19 cellular contexts compared by ENCODE assay signal in the genomic region with DNA sequence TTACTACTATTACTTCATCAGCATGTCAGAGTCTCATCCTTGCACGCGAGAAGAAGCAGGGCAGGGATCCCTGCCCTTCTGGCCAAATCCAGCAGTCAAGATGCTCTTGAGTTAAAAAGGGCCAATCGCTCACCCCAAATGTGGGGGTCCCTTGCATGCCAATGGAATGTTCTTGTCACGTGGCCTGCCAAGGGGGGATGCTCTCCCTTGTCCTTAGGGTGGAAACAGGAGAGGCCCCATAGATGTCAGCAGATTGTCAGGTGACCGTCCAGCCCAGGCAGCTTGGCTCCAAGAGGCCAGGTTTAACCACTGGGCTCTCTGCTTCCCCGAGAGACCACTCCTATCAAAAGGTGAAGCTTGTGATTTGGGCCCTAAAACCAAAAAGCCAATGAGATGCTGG. TPM values are rescaled to one million over a fixed set of nuclear protein-coding genes. Genes with fewer than 3 reads are reported as not detected.
DNase-seq lines count a peak whose midpoint lies in the region; ATAC-seq and TF ChIP-seq lines count a peak whose summit lies in the region.
"Had no signal": no experiment of that assay in that cellular context is flagged by ENCODE, and none has a peak within 500 bp of the region (broad histone marks: within the 10 kb centered on the region; RNA-seq: fewer than 3 reads in every experiment).

No MANE protein-coding gene starts in this region.

- 81 to 96% methylated on average over 4 to 5 of the region's 6 CpGs for WGBS in esophagus squamous epithelium, 2 donors
- 83% methylated on average over 6 of the region's 6 CpGs for WGBS in prostate gland

- no peaks in the 10 kb centered on the region for H3K9me3 ChIP-seq in esophagus squamous epithelium
- H3K9me3 ChIP-seq in prostate gland: no peaks in the 10 kb centered on the region
- no peaks in the 10 kb centered on the region for H3K9me3 ChIP-seq in uterus

- H3K27me3 ChIP-seq in esophagus squamous epithelium (no peaks in the 10 kb centered on the region), prostate gland (replicated peaks; ENCODE audit: insufficient read depth) (no peaks in the 10 kb centered on the region), uterus (no peaks in the 10 kb centered on the region)

- TF ChIP-seq CTCF in esophagus squamous epithelium (IDR thresholded peaks at IDR 0.05) (no peak), prostate gland (IDR thresholded peaks at IDR 0.05) (no peak), uterus (IDR thresholded peaks at IDR 0.05) (no peak)

- H3K36me3 ChIP-seq in esophagus squamous epithelium: no peaks in the 10 kb centered on the region
- no peaks in the 10 kb centered on the region for H3K36me3 ChIP-seq in prostate gland
- no peaks in the 10 kb centered on the region for H3K36me3 ChIP-seq in uterus

- no peak for ATAC-seq in SK-N-SH treated with all-trans-retinoic acid at 6 μM for 48 hours

- intact Hi-C loops in esophagus squamous epithelium (cut with DNase I) (no loop called here), prostate gland (cut with DNase I) (no loop called here), uterus (cut with DNase I; ENCODE audit: low total_unique reads) (no loop called here)

- peak; percentile 10 for DNase-seq in activated effector memory CD4-positive, alpha-beta T cell treated with anti-CD3 and anti-CD28 coated beads, Interleukin-2, amount 50 U/mL, for 16 hours
- DNase-seq in activated effector memory CD4-positive, alpha-beta T cell treated with Interleukin-2 at 50 U/mL for 16 hours: no peak
- no peak for DNase-seq in esophagus squamous epithelium (lab: John Stamatoyannopoulos, UW)
- no peak for DNase-seq in prostate gland (ENCODE audit: low spot score)
- no peak for DNase-seq in uterus
- DNase-seq in activated CD4-positive, alpha-beta T cell treated with anti-CD3 and anti-CD28 coated beads for 1 hour: no peak
- no peak for DNase-seq in foreskin melanocyte
- DNase-seq: activated naive CD8-positive, alpha-beta T cell treated with anti-CD3 and anti-CD28 coated beads, Interleukin-2, amount 10 ng/mL, durations not matched to agents 7 days and 5 days; activated T-cell treated with anti-CD3 and anti-CD28 coated beads, Interleukin-2, amount 50 U/mL, for 1 hour; CD4-positive, alpha-beta T cell; DND-41; mesendoderm; NCI-H1694; NCI-H510A; posterior cingulate gyrus; stimulated activated CD4-positive, alpha-beta T cell treated with anti-CD3 and anti-CD28 coated beads, Interleukin-15, amount 100 ng/mL, for 24 hours had no signal

- H3K4me1 ChIP-seq in esophagus squamous epithelium (peaks cover 10 to 63% (median 59%) of the 10 kb centered on the region in 3 donors), prostate gland (replicated peaks) (no peaks in the 10 kb centered on the region), uterus (peaks cover 10% of the 10 kb centered on the region in 2 donors)

- peak overlapping the region in 3 of 4 donors; percentile 82 to 89 (median 82) for H3K27ac ChIP-seq in esophagus squamous epithelium
- peak overlapping the region; percentile 60 to 69 for H3K27ac ChIP-seq in prostate gland
- H3K27ac ChIP-seq in uterus: peak overlapping the region; percentile 92 to 97
- H3K27ac ChIP-seq: 22Rv1, SK-N-MC had no signal

- H3K4me3 ChIP-seq in esophagus squamous epithelium: no peak overlapping the region
- H3K4me3 ChIP-seq in prostate gland: no peak overlapping the region
- H3K4me3 ChIP-seq in uterus: no peak overlapping the region
- H3K4me3 ChIP-seq: SK-N-MC had no signal

- TF ChIP-seq POLR2A in esophagus squamous epithelium (IDR thresholded peaks at IDR 0.05) (no peak), prostate gland (IDR thresholded peaks at IDR 0.05) (no peak), uterus (IDR thresholded peaks at IDR 0.05) (no peak)

TF ChIP-seq in SK-N-SH treated with all-trans-retinoic acid at 6 μM for 48 hours, 23 proteins besides CTCF, POLR2A, EP300 and RAD21:
- TF ChIP-seq ESRRG (CRISPR knock-in tag; IDR thresholded peaks at IDR 0.05): no peak
- TF ChIP-seq, protein P1, sequence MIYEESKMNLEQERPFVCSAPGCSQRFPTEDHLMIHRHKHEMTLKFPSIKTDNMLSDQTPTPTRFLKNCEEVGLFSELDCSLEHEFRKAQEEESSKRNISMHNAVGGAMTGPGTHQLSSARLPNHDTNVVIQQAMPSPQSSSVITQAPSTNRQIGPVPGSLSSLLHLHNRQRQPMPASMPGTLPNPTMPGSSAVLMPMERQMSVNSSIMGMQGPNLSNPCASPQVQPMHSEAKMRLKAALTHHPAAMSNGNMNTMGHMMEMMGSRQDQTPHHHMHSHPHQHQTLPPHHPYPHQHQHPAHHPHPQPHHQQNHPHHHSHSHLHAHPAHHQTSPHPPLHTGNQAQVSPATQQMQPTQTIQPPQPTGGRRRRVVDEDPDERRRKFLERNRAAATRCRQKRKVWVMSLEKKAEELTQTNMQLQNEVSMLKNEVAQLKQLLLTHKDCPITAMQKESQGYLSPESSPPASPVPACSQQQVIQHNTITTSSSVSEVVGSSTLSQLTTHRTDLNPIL (CRISPR knock-in tag; IDR thresholded peaks at IDR 0.05; ENCODE audit: low read depth): no peak
- TF ChIP-seq, protein P2, sequence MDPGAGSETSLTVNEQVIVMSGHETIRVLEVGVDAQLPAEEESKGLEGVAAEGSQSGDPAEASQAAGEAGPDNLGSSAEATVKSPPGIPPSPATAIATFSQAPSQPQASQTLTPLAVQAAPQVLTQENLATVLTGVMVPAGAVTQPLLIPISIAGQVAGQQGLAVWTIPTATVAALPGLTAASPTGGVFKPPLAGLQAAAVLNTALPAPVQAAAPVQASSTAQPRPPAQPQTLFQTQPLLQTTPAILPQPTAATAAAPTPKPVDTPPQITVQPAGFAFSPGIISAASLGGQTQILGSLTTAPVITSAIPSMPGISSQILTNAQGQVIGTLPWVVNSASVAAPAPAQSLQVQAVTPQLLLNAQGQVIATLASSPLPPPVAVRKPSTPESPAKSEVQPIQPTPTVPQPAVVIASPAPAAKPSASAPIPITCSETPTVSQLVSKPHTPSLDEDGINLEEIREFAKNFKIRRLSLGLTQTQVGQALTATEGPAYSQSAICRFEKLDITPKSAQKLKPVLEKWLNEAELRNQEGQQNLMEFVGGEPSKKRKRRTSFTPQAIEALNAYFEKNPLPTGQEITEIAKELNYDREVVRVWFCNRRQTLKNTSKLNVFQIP (CRISPR knock-in tag; IDR thresholded peaks at IDR 0.05; ENCODE audit: borderline replicate concordance, low read depth): no peak
- TF ChIP-seq BACH2 (CRISPR knock-in tag; IDR thresholded peaks at IDR 0.05; ENCODE audit: borderline replicate concordance): no peak
- TF ChIP-seq OSR1 (CRISPR knock-in tag; IDR thresholded peaks at IDR 0.05): no peak

RNA-seq across cellular contexts. Expression of a gene that starts 25.3 kb away (rescaled TPM):
- total RNA-seq in esophagus squamous epithelium (100 to 1,000 TPM; 222 to 415 (median 252) TPM), prostate gland (100 to 1,000 TPM; 559 to 659 TPM), uterus (1,000 to 10,000 TPM in 1 of 4 donors, 100 to 1,000 TPM in 3; 189 to 2,046 (median 515) TPM)

RNA-seq across cellular contexts. Expression of a gene that starts 37.7 kb away (rescaled TPM):
- total RNA-seq in esophagus squamous epithelium: 10 to 100 TPM; 50.9 to 83.0 (median 65.5) TPM
- 100 to 1,000 TPM; 228 to 380 TPM for total RNA-seq in prostate gland
- 100 to 1,000 TPM in 1 of 4 donors, 10 to 100 TPM in 3; 34.8 to 130 (median 67.7) TPM for total RNA-seq in uterus
